In the genomic region with DNA sequence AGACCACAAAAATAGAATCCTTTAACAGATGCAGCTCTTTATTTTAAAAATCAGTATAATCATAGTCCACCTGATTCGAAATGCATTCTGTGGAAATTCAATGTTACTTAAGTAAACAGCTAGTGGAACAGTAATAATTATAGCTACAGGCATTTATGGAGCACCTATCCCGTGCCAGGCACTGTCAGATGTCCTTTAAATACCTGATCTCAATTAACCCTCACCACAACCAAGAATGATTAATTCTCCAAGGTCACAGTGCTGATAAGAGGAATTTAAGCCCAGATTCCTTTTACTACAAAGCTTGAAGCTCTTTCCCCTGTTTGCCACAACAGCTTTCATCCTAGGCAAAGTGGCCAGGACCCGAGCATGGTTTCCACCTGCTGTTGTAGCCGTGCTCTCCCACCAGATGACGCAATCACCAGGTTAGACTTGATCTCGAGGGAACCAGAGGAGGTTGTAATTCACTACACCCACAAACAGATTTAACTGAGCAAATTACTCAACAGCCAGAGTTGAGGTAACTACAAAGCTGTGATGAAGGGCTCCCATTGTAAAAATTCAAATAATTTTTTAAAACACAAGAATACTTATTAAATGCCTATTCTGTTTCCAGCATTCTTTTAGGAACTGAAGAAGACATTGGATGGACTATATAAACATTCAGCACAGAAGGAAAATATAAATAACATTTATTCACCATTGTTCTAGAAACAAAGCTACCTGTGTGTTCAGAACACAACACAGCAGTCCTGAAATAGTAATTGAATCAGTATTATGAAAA, we compare ENCODE assay signal across 2 cellular contexts.
TF ChIP-seq lines count a peak whose summit lies in the region.

No MANE protein-coding gene starts in this region.

TF ChIP-seq in Ishikawa, 13 proteins besides CTCF, POLR2A, EP300 and RAD21:
- TF ChIP-seq, protein P1, sequence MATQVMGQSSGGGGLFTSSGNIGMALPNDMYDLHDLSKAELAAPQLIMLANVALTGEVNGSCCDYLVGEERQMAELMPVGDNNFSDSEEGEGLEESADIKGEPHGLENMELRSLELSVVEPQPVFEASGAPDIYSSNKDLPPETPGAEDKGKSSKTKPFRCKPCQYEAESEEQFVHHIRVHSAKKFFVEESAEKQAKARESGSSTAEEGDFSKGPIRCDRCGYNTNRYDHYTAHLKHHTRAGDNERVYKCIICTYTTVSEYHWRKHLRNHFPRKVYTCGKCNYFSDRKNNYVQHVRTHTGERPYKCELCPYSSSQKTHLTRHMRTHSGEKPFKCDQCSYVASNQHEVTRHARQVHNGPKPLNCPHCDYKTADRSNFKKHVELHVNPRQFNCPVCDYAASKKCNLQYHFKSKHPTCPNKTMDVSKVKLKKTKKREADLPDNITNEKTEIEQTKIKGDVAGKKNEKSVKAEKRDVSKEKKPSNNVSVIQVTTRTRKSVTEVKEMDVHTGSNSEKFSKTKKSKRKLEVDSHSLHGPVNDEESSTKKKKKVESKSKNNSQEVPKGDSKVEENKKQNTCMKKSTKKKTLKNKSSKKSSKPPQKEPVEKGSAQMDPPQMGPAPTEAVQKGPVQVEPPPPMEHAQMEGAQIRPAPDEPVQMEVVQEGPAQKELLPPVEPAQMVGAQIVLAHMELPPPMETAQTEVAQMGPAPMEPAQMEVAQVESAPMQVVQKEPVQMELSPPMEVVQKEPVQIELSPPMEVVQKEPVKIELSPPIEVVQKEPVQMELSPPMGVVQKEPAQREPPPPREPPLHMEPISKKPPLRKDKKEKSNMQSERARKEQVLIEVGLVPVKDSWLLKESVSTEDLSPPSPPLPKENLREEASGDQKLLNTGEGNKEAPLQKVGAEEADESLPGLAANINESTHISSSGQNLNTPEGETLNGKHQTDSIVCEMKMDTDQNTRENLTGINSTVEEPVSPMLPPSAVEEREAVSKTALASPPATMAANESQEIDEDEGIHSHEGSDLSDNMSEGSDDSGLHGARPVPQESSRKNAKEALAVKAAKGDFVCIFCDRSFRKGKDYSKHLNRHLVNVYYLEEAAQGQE (IDR thresholded peaks at IDR 0.05; ENCODE audit: low read depth), result no peak
- TF ChIP-seq, protein P2, sequence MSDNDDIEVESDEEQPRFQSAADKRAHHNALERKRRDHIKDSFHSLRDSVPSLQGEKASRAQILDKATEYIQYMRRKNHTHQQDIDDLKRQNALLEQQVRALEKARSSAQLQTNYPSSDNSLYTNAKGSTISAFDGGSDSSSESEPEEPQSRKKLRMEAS (IDR thresholded peaks at IDR 0.05), result peak; percentile 61
- TF ChIP-seq CEBPB (IDR thresholded peaks at IDR 0.05), result peak; percentile 97

TF ChIP-seq in HepG2, 621 proteins besides CTCF, POLR2A, EP300 and RAD21 (continued from another document and continues in another):
- no peak for TF ChIP-seq ARNTL (CRISPR knock-in tag; IDR thresholded peaks at IDR 0.05)
- no peak for TF ChIP-seq MATR3 (CRISPR knock-in tag; IDR thresholded peaks at IDR 0.05)
- no peak for TF ChIP-seq NONO (IDR thresholded peaks at IDR 0.05)
- TF ChIP-seq NONO (CRISPR knock-in tag; conservative IDR thresholded peaks at IDR 0.05), result peak; percentile 35; the same call in 1 of the 2 replicates
- no peak for TF ChIP-seq ZNF720 (CRISPR knock-in tag; IDR thresholded peaks at IDR 0.05)
- TF ChIP-seq ZNF296 (CRISPR knock-in tag; conservative IDR thresholded peaks at IDR 0.05), result no peak
- TF ChIP-seq NFRKB (IDR thresholded peaks at IDR 0.05), result no peak
- TF ChIP-seq, protein P3, sequence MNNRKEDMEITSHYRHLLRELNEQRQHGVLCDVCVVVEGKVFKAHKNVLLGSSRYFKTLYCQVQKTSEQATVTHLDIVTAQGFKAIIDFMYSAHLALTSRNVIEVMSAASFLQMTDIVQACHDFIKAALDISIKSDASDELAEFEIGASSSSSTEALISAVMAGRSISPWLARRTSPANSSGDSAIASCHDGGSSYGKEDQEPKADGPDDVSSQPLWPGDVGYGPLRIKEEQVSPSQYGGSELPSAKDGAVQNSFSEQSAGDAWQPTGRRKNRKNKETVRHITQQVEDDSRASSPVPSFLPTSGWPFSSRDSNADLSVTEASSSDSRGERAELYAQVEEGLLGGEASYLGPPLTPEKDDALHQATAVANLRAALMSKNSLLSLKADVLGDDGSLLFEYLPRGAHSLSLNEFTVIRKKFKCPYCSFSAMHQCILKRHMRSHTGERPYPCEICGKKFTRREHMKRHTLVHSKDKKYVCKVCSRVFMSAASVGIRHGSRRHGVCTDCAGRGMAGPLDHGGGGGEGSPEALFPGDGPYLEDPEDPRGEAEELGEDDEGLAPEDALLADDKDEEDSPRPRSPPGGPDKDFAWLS (CRISPR knock-in tag; IDR thresholded peaks at IDR 0.05; ENCODE audit: borderline replicate concordance), result no peak
- TF ChIP-seq ZNF446 (CRISPR knock-in tag; IDR thresholded peaks at IDR 0.05), result no peak
- TF ChIP-seq, protein P4, sequence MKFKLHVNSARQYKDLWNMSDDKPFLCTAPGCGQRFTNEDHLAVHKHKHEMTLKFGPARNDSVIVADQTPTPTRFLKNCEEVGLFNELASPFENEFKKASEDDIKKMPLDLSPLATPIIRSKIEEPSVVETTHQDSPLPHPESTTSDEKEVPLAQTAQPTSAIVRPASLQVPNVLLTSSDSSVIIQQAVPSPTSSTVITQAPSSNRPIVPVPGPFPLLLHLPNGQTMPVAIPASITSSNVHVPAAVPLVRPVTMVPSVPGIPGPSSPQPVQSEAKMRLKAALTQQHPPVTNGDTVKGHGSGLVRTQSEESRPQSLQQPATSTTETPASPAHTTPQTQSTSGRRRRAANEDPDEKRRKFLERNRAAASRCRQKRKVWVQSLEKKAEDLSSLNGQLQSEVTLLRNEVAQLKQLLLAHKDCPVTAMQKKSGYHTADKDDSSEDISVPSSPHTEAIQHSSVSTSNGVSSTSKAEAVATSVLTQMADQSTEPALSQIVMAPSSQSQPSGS (CRISPR knock-in tag; IDR thresholded peaks at IDR 0.05), result peak; percentile 75
- TF ChIP-seq, protein P5, sequence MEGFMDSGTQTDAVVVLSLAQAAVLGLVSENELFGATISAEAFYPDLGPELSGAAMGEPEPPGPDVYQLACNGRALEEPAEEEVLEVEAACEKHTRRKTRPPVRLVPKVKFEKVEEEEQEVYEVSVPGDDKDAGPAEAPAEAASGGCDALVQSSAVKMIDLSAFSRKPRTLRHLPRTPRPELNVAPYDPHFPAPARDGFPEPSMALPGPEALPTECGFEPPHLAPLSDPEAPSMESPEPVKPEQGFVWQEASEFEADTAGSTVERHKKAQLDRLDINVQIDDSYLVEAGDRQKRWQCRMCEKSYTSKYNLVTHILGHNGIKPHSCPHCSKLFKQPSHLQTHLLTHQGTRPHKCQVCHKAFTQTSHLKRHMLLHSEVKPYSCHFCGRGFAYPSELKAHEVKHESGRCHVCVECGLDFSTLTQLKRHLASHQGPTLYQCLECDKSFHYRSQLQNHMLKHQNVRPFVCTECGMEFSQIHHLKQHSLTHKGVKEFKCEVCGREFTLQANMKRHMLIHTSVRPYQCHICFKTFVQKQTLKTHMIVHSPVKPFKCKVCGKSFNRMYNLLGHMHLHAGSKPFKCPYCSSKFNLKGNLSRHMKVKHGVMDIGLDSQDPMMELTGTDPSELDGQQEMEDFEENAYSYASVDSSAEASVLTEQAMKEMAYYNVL (CRISPR knock-in tag; IDR thresholded peaks at IDR 0.05; ENCODE audit: borderline replicate concordance), result no peak
- TF ChIP-seq HIVEP1 (CRISPR knock-in tag; IDR thresholded peaks at IDR 0.05), result no peak
- TF ChIP-seq TBX2 (CRISPR knock-in tag; IDR thresholded peaks at IDR 0.05; ENCODE audit: borderline replicate concordance), result no peak
- TF ChIP-seq, protein P6, sequence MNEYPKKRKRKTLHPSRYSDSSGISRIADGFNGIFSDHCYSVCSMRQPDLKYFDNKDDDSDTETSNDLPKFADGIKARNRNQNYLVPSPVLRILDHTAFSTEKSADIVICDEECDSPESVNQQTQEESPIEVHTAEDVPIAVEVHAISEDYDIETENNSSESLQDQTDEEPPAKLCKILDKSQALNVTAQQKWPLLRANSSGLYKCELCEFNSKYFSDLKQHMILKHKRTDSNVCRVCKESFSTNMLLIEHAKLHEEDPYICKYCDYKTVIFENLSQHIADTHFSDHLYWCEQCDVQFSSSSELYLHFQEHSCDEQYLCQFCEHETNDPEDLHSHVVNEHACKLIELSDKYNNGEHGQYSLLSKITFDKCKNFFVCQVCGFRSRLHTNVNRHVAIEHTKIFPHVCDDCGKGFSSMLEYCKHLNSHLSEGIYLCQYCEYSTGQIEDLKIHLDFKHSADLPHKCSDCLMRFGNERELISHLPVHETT (CRISPR knock-in tag; conservative IDR thresholded peaks at IDR 0.05), result no peak
- TF ChIP-seq JARID2 (CRISPR knock-in tag; IDR thresholded peaks at IDR 0.05; ENCODE audit: insufficient replicate concordance), result no peak
- no peak; the same call in 1 of the 2 replicates for TF ChIP-seq IRF2 (CRISPR knock-in tag; IDR thresholded peaks at IDR 0.05)
- no peak for TF ChIP-seq ZNF260 (CRISPR knock-in tag; IDR thresholded peaks at IDR 0.05; ENCODE audit: borderline replicate concordance, low read depth)
- TF ChIP-seq, protein P7, sequence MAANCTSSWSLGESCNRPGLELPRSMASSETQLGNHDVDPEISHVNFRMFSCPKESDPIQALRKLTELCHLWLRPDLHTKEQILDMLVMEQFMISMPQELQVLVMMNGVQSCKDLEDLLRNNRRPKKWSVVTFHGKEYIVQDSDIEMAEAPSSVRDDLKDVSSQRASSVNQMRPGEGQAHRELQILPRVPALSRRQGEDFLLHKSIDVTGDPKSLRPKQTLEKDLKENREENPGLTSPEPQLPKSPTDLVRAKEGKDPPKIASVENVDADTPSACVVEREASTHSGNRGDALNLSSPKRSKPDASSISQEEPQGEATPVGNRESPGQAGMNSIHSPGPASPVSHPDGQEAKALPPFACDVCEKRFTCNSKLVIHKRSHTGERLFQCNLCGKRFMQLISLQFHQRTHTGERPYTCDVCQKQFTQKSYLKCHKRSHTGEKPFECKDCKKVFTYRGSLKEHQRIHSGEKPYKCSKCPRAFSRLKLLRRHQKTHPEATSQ (CRISPR knock-in tag; IDR thresholded peaks at IDR 0.05; ENCODE audit: borderline replicate concordance), result no peak
- TF ChIP-seq KLF6 (CRISPR knock-in tag; IDR thresholded peaks at IDR 0.05), result no peak
- no peak for TF ChIP-seq ZNF282 (IDR thresholded peaks at IDR 0.05; ENCODE audit: partially characterized antibody)
- TF ChIP-seq PTBP1 (IDR thresholded peaks at IDR 0.05; ENCODE audit: low read depth, low read length, poor library complexity, severe bottlenecking), result no peak
- TF ChIP-seq, protein P8, sequence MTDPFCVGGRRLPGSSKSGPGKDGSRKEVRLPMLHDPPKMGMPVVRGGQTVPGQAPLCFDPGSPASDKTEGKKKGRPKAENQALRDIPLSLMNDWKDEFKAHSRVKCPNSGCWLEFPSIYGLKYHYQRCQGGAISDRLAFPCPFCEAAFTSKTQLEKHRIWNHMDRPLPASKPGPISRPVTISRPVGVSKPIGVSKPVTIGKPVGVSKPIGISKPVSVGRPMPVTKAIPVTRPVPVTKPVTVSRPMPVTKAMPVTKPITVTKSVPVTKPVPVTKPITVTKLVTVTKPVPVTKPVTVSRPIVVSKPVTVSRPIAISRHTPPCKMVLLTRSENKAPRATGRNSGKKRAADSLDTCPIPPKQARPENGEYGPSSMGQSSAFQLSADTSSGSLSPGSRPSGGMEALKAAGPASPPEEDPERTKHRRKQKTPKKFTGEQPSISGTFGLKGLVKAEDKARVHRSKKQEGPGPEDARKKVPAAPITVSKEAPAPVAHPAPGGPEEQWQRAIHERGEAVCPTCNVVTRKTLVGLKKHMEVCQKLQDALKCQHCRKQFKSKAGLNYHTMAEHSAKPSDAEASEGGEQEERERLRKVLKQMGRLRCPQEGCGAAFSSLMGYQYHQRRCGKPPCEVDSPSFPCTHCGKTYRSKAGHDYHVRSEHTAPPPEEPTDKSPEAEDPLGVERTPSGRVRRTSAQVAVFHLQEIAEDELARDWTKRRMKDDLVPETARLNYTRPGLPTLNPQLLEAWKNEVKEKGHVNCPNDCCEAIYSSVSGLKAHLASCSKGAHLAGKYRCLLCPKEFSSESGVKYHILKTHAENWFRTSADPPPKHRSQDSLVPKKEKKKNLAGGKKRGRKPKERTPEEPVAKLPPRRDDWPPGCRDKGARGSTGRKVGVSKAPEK (CRISPR knock-in tag; IDR thresholded peaks at IDR 0.05; ENCODE audit: borderline replicate concordance), result no peak
- peak; percentile 34; the same call in 1 of the 2 replicates for TF ChIP-seq MED1 (CRISPR knock-in tag; IDR thresholded peaks at IDR 0.05)
- no peak for TF ChIP-seq ZFX (CRISPR knock-in tag; IDR thresholded peaks at IDR 0.05; ENCODE audit: low read depth)
- no peak for TF ChIP-seq NR2F2 (IDR thresholded peaks at IDR 0.05; ENCODE audit: borderline replicate concordance, low read depth)
- TF ChIP-seq SNRNP70 (IDR thresholded peaks at IDR 0.05; ENCODE audit: low read depth, low read length), result no peak
- TF ChIP-seq RXRB (CRISPR knock-in tag; IDR thresholded peaks at IDR 0.05; ENCODE audit: borderline replicate concordance), result peak; percentile 47
- no peak for TF ChIP-seq RARA (CRISPR knock-in tag; IDR thresholded peaks at IDR 0.05)
- no peak for TF ChIP-seq RFX3 (CRISPR knock-in tag; IDR thresholded peaks at IDR 0.05)
- no peak for TF ChIP-seq ZNF768 (CRISPR knock-in tag; IDR thresholded peaks at IDR 0.05)
- no peak for TF ChIP-seq MAFF (IDR thresholded peaks at IDR 0.05; ENCODE audit: low read depth, low read length)
- TF ChIP-seq MYNN (CRISPR knock-in tag; IDR thresholded peaks at IDR 0.05; ENCODE audit: low read depth), result no peak
- TF ChIP-seq NPAS2 (CRISPR knock-in tag; IDR thresholded peaks at IDR 0.05; ENCODE audit: borderline replicate concordance), result no peak
- no peak for TF ChIP-seq ZNF713 (CRISPR knock-in tag; IDR thresholded peaks at IDR 0.05)
- TF ChIP-seq THYN1 (CRISPR knock-in tag; IDR thresholded peaks at IDR 0.05; ENCODE audit: borderline replicate concordance, low read depth), result no peak
- TF ChIP-seq FOXC1 (CRISPR knock-in tag; IDR thresholded peaks at IDR 0.05; ENCODE audit: borderline replicate concordance), result no peak
- peak; percentile 75 for TF ChIP-seq STAG1 (CRISPR knock-in tag; IDR thresholded peaks at IDR 0.05)
- no peak for TF ChIP-seq ZNF234 (CRISPR knock-in tag; conservative IDR thresholded peaks at IDR 0.05)
- no peak for TF ChIP-seq NFIC (IDR thresholded peaks at IDR 0.05; ENCODE audit: low read length)
- no peak for TF ChIP-seq ISX (CRISPR knock-in tag; conservative IDR thresholded peaks at IDR 0.05)
- TF ChIP-seq CEBPB (IDR thresholded peaks at IDR 0.05; ENCODE audit: borderline replicate concordance, low read depth, low read length), result peak; percentile 98
- TF ChIP-seq, protein P9, sequence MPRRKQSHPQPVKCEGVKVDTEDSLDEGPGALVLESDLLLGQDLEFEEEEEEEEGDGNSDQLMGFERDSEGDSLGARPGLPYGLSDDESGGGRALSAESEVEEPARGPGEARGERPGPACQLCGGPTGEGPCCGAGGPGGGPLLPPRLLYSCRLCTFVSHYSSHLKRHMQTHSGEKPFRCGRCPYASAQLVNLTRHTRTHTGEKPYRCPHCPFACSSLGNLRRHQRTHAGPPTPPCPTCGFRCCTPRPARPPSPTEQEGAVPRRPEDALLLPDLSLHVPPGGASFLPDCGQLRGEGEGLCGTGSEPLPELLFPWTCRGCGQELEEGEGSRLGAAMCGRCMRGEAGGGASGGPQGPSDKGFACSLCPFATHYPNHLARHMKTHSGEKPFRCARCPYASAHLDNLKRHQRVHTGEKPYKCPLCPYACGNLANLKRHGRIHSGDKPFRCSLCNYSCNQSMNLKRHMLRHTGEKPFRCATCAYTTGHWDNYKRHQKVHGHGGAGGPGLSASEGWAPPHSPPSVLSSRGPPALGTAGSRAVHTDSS (CRISPR knock-in tag; conservative IDR thresholded peaks at IDR 0.05), result no peak
- no peak for TF ChIP-seq KLF9 (CRISPR knock-in tag; IDR thresholded peaks at IDR 0.05; ENCODE audit: low read depth)
- TF ChIP-seq FOSL1 (CRISPR knock-in tag; IDR thresholded peaks at IDR 0.05; ENCODE audit: borderline replicate concordance), result no peak
- 0 out of 2 replicates have a peak, but pooled peaks have one; percentile 47 for TF ChIP-seq BRCA1 (CRISPR knock-in tag; IDR thresholded peaks at IDR 0.05)
- no peak for TF ChIP-seq ZNF558 (CRISPR knock-in tag; IDR thresholded peaks at IDR 0.05; ENCODE audit: borderline replicate concordance)
- TF ChIP-seq NR2F6 (IDR thresholded peaks at IDR 0.05), result no peak
- peak; percentile 40; the same call in 1 of the 2 replicates for TF ChIP-seq NR2F6 (CRISPR knock-in tag; IDR thresholded peaks at IDR 0.05)
- no peak for TF ChIP-seq PHF8 (CRISPR knock-in tag; IDR thresholded peaks at IDR 0.05)
